In genomic region chr16:88667496-88667895, GRCh38 we compare ENCODE assay signal across 20 cellular contexts. TPM values are rescaled to one million over a fixed set of nuclear protein-coding genes. Genes with fewer than 3 reads are reported as not detected.
DNase-seq lines count a peak whose midpoint lies in the region; ATAC-seq and TF ChIP-seq lines count a peak whose summit lies in the region.
"Had no signal": no experiment of that assay in that cellular context is flagged by ENCODE, and none has a peak within 500 bp of the region (broad histone marks: within the 10 kb centered on the region; RNA-seq: fewer than 3 reads in every experiment).

No MANE protein-coding gene starts in this region.

- no peak overlapping the region for H2BK120ac ChIP-seq in H9 (ENCODE audit: low read depth, low read length, poor library complexity, severe bottlenecking)

- H3K27me3 ChIP-seq in H9 (ENCODE audit: insufficient read depth, low read length): no peaks in the 10 kb centered on the region
- H3K27me3 ChIP-seq in neural progenitor cell: no peaks in the 10 kb centered on the region
- H3K27me3 ChIP-seq: BLaER1 had no signal

- TF ChIP-seq CTCF in H9 (conservative IDR thresholded peaks at IDR 0.05): peak; percentile 28; the same call in 2 of the 3 replicates
- TF ChIP-seq CTCF in WTC11 (IDR thresholded peaks at IDR 0.05): no peak
- TF ChIP-seq CTCF in endothelial cell (IDR thresholded peaks at IDR 0.05; ENCODE audit: unreplicated experiment): no peak
- peak; percentile 6 for TF ChIP-seq CTCF in neural progenitor cell (IDR thresholded peaks at IDR 0.05)

- H3K4me3 ChIP-seq in neural progenitor cell: no peak overlapping the region
- H3K4me3 ChIP-seq: BLaER1 had no signal

- POLR2A ChIA-PET in WTC11 (lab: Charles Lee): no interaction called here

- no peak for ATAC-seq in WTC11

- H3K18ac ChIP-seq in H9 (ENCODE audit: insufficient read length, low read depth, low read length): no peak overlapping the region

- no peak overlapping the region for H2BK20ac ChIP-seq in H9 (ENCODE audit: low read depth, low read length, poor library complexity, severe bottlenecking)

- H3K9me3 ChIP-seq in H9 (ENCODE audit: control insufficient read depth, low read depth, low read length): no peaks in the 10 kb centered on the region
- H3K9me3 ChIP-seq in neural progenitor cell (ENCODE audit: low read depth): no peaks in the 10 kb centered on the region
- H3K9me3 ChIP-seq: BLaER1 had no signal

- H3T11ph ChIP-seq in H9 (ENCODE audit: low read length): no peak overlapping the region

- H3K4me1 ChIP-seq in H9 (ENCODE audit: insufficient read depth, low read length) (no peaks in the 10 kb centered on the region), neural progenitor cell (no peaks in the 10 kb centered on the region)

- DNase-seq in H9 (no peak), WTC11 (ENCODE audit: low spot score) (no peak), endothelial cell (ENCODE audit: low spot score) (peak; percentile 72), neural progenitor cell (ENCODE audit: low spot score) (peak; percentile 41), HK-2 (ENCODE audit: unreplicated experiment) (no peak), KBM-7 (no peak)
- no peak for DNase-seq in stimulated activated CD4-positive, alpha-beta T cell treated with anti-CD3 and anti-CD28 coated beads, Interleukin-15, amount 100 ng/mL, for 24 hours
- no peak for DNase-seq in activated T-cell treated with anti-CD3 and anti-CD28 coated beads, Interleukin-2, amount 50 U/mL, for 48 hours
- DNase-seq: CD8-positive, alpha-beta memory T cell; DMS 273 treated with DMSO at 0.1 percent for 48 hours; GOT3; HFFc6; NCI-H2107; NCI-H345; NCI-H69; NK-92 treated with Interleukin-12 subunit alpha and Interleukin-12 subunit beta, amount 100 ng/mL, for 24 hours; OCI-M1 had no signal

- no peak overlapping the region for H3K56ac ChIP-seq in H9 (ENCODE audit: insufficient read length, low read depth, low read length)

- H3K27ac Mint-ChIP-seq in H9 (peak overlapping the region in 2 of 3 experiments; percentile 83 to 95; a peak in 3 of 7 replicates), WTC11 (peak overlapping the region; percentile 91; the same call in 1 of the 2 replicates), endothelial cell (ENCODE audit: unreplicated experiment) (peak overlapping the region; percentile 75), neural progenitor cell (no peak overlapping the region)
- H3K27ac Mint-ChIP-seq: HFFc6 had no signal

- no peak overlapping the region for H2BK5ac ChIP-seq in H9 (ENCODE audit: insufficient read length, low read length)

- H3K14ac ChIP-seq in H9 (ENCODE audit: insufficient read depth, low read length): no peak overlapping the region; the same call in 1 of the 2 replicates

- no peaks in the 10 kb centered on the region for H4K20me1 ChIP-seq in H9 (ENCODE audit: control insufficient read depth, insufficient read depth, insufficient read length)
- no peaks in the 10 kb centered on the region for H4K20me1 ChIP-seq in neural progenitor cell (ENCODE audit: low read depth)

- CTCF ChIA-PET in WTC11 (lab: Charles Lee): interaction anchor here (1.1 to 1.6 kb wide), 3 partner anchors 15 to 70 kb away, joined by 3 to 7 read pairs (median 4); no protein-coding TSS in a partner anchor

- H2AFZ ChIP-seq in H9 (ENCODE audit: low read length): no peak overlapping the region
- H2AFZ ChIP-seq in neural progenitor cell (replicated peaks): no peak overlapping the region

- H3K36me3 Mint-ChIP-seq in H9 (ENCODE audit: insufficient read depth in 1 of 3, low read depth in 3 of 3) (peaks cover 13 to 25% (median 16%) of the 10 kb centered on the region in 3 experiments), WTC11 (peaks cover 12% of the 10 kb centered on the region), endothelial cell (ENCODE audit: low read depth, unreplicated experiment) (peaks cover 8% of the 10 kb centered on the region), neural progenitor cell (peaks cover 5% of the 10 kb centered on the region)

- H4K8ac ChIP-seq in H9 (replicated peaks; ENCODE audit: insufficient read length, low read depth, low read length): no peak overlapping the region

- peaks cover 5% of the 10 kb centered on the region for H3K23me2 ChIP-seq in H9 (ENCODE audit: insufficient read length, low read depth, low read length, poor library complexity, severe bottlenecking)

- H3K27me3 Mint-ChIP-seq in H9 (ENCODE audit: low read depth) (no peaks in the 10 kb centered on the region; the same call in none of the 2 replicates), WTC11 (ENCODE audit: low read depth) (no peaks in the 10 kb centered on the region; the same call in 1 of the 2 replicates), endothelial cell (ENCODE audit: unreplicated experiment) (peaks cover 10% of the 10 kb centered on the region), neural progenitor cell (ENCODE audit: insufficient read depth, low read depth) (no peaks in the 10 kb centered on the region)
- H3K27me3 Mint-ChIP-seq: CD8-positive, alpha-beta memory T cell had no signal

- H4K91ac ChIP-seq in H9 (ENCODE audit: insufficient read length, low read depth, low read length): no peak overlapping the region

- H2BK15ac ChIP-seq in H9 (ENCODE audit: low read depth, low read length): no peak overlapping the region

- H2AK5ac ChIP-seq in H9 (ENCODE audit: insufficient read length, low read length): no peak overlapping the region

- H3F3A ChIP-seq in neural progenitor cell (ENCODE audit: low read depth): peaks cover 6% of the 10 kb centered on the region

- no peak overlapping the region for H3K9ac ChIP-seq in H9 (ENCODE audit: extremely low read depth, insufficient read length, low read length)
- no peak overlapping the region for H3K9ac ChIP-seq in neural progenitor cell
- H3K9ac ChIP-seq: BLaER1 had no signal

- no peak overlapping the region for H4K5ac ChIP-seq in H9 (ENCODE audit: insufficient read length, low read depth, low read length)

- in situ Hi-C loops in KBM-7 (cut with MboI; ENCODE audit: low pct_unique_long_range_greater_than_20kb, low sequenced_read_pairs): no loop called here

- H3K4me2 ChIP-seq in H9 (ENCODE audit: insufficient read depth, insufficient read length, low read length): no peak overlapping the region
- no peak overlapping the region for H3K4me2 ChIP-seq in neural progenitor cell
- H3K4me2 ChIP-seq: BLaER1 had no signal

- no peak overlapping the region for H3K27ac ChIP-seq in H9 (ENCODE audit: insufficient read length, low read depth, low read length)
- peak overlapping the region; percentile 70 for H3K27ac ChIP-seq in neural progenitor cell
- H3K27ac ChIP-seq: BLaER1 had no signal

- H3K4me1 Mint-ChIP-seq in H9 (peaks cover 7 to 11% of the 10 kb centered on the region in 2 experiments), WTC11 (peaks cover 5% of the 10 kb centered on the region), endothelial cell (ENCODE audit: unreplicated experiment) (peaks cover 12% of the 10 kb centered on the region), neural progenitor cell (peaks cover 9% of the 10 kb centered on the region)

- no peak overlapping the region for H3K4ac ChIP-seq in H9 (ENCODE audit: low read depth, low read length)

- H3K79me1 ChIP-seq in H9 (ENCODE audit: insufficient read depth, low read depth, low read length, poor library complexity, severe bottlenecking): no peaks in the 10 kb centered on the region

- H3K79me2 ChIP-seq in H9 (ENCODE audit: insufficient read depth, low read length) (no peaks in the 10 kb centered on the region), neural progenitor cell (ENCODE audit: low read depth) (peaks cover 14% of the 10 kb centered on the region)

- no peaks in the 10 kb centered on the region for H3K36me3 ChIP-seq in neural progenitor cell

- H3K9me3 Mint-ChIP-seq in H9 (peaks cover 3% of the 10 kb centered on the region in 2 experiments; a peak in 2 of 5 replicates), WTC11 (peaks cover 7% of the 10 kb centered on the region), endothelial cell (ENCODE audit: unreplicated experiment) (no peaks in the 10 kb centered on the region), neural progenitor cell (no peaks in the 10 kb centered on the region)
- H3K9me3 Mint-ChIP-seq: CD8-positive, alpha-beta memory T cell; HFFc6 had no signal

- WGBS in H9 (ENCODE audit: extremely low coverage, insufficient read length, low lambda C conversion rate): no CpG with 5 or more reads among the region's 5 CpGs

- no peak overlapping the region for H3K23ac ChIP-seq in H9 (ENCODE audit: insufficient read length, low read depth, low read length)

- H2BK12ac ChIP-seq in H9 (ENCODE audit: insufficient read length, low read depth, low read length): no peak overlapping the region

- H3K4me3 Mint-ChIP-seq in H9 (no peak overlapping the region), WTC11 (no peak overlapping the region), endothelial cell (ENCODE audit: unreplicated experiment) (peak overlapping the region; percentile 70), neural progenitor cell (no peak overlapping the region)
- H3K4me3 Mint-ChIP-seq: HFFc6 had no signal

TF ChIP-seq in WTC11, 78 proteins besides CTCF, POLR2A, EP300 and RAD21:
- no peak for TF ChIP-seq FOXJ3 (CRISPR knock-in tag; IDR thresholded peaks at IDR 0.05; ENCODE audit: borderline replicate concordance)
- TF ChIP-seq USF1 (CRISPR knock-in tag; IDR thresholded peaks at IDR 0.05): no peak
- no peak for TF ChIP-seq GTF2I (CRISPR knock-in tag; conservative IDR thresholded peaks at IDR 0.05)

RNA-seq across cellular contexts. Expression of gene MVD, which starts 4.6 kb away (rescaled TPM):
- total RNA-seq in H9 (2021) (53.2 and 57.1 TPM in 2 replicates), WTC11 (2021) (96.9 to 113 TPM (median 109 TPM) in 3 replicates), endothelial cell (ENCODE audit: unreplicated experiment) (123 TPM), neural progenitor cell (ENCODE audit: low replicate concordance) (12.7 and 53.7 TPM in 2 replicates)

RNA-seq across cellular contexts. Expression of gene CYBA, which starts 16.6 kb away (rescaled TPM):
- total RNA-seq in H9 (2021): 153 and 160 TPM in 2 replicates
- total RNA-seq in WTC11 (2021): 169 to 219 TPM (median 207 TPM) in 3 replicates
- total RNA-seq in endothelial cell (ENCODE audit: unreplicated experiment): 140 TPM
- total RNA-seq in neural progenitor cell (ENCODE audit: low replicate concordance): 29.9 and 101 TPM in 2 replicates

RNA-seq across cellular contexts. Expression of gene SNAI3, which starts 18.8 kb away (rescaled TPM):
- 3.2 and 3.7 TPM in 2 replicates for total RNA-seq in H9 (2021)
- total RNA-seq in WTC11 (2021): 8.0 to 9.4 TPM (median 9.1 TPM) in 3 replicates
- 2.6 TPM for total RNA-seq in endothelial cell (ENCODE audit: unreplicated experiment)
- 0.71 TPM in 1 of 2 replicates, not detected in the other for total RNA-seq in neural progenitor cell (ENCODE audit: low replicate concordance)
- total RNA-seq: Daoy, HFFc6, SK-MEL-5 had no signal

RNA-seq across cellular contexts. Expression of gene IL17C, which starts 29.1 kb away (rescaled TPM):
- 0.29 and 0.31 TPM in 2 replicates for total RNA-seq in H9 (2021)
- 0.80 to 1.9 TPM (median 1.5 TPM) in 3 replicates for total RNA-seq in WTC11 (2021)
- 0.26 TPM for total RNA-seq in endothelial cell (ENCODE audit: unreplicated experiment)
- total RNA-seq in neural progenitor cell (ENCODE audit: low replicate concordance): not detected in 2 replicates
- total RNA-seq: Daoy, HFFc6, SK-MEL-5 had no signal

RNA-seq across cellular contexts. Expression of gene RNF166, which starts 38.7 kb away (rescaled TPM):
- 22.3 and 26.5 TPM in 2 replicates for total RNA-seq in H9 (2021)
- total RNA-seq in WTC11 (2021): 38.5 to 46.2 TPM (median 40.5 TPM) in 3 replicates
- total RNA-seq in endothelial cell (ENCODE audit: unreplicated experiment): 74.2 TPM
- total RNA-seq in neural progenitor cell (ENCODE audit: low replicate concordance): 11.1 and 30.1 TPM in 2 replicates

Comparison
In these comparisons a context has a peak if more than half of its experiments do, and no peak if none do; other contexts are left out.
1. DNase-seq: peak in endothelial cell (single experiment) and neural progenitor cell (single experiment); none in H9 (single experiment), WTC11 (single experiment), HK-2 (single experiment), stimulated activated CD4-positive, alpha-beta T cell treated with anti-CD3 and anti-CD28 coated beads, Interleukin-15, amount 100 ng/mL, for 24 hours (single experiment), activated T-cell treated with anti-CD3 and anti-CD28 coated beads, Interleukin-2, amount 50 U/mL, for 48 hours (0 of 2) and KBM-7 (single experiment).
2. CTCF ChIP-seq: peak in H9 (single experiment) and neural progenitor cell (single experiment); none in WTC11 (single experiment) and endothelial cell (single experiment).